Comparison of ENCODE assay signal across 8 cellular contexts in the genomic region with DNA sequence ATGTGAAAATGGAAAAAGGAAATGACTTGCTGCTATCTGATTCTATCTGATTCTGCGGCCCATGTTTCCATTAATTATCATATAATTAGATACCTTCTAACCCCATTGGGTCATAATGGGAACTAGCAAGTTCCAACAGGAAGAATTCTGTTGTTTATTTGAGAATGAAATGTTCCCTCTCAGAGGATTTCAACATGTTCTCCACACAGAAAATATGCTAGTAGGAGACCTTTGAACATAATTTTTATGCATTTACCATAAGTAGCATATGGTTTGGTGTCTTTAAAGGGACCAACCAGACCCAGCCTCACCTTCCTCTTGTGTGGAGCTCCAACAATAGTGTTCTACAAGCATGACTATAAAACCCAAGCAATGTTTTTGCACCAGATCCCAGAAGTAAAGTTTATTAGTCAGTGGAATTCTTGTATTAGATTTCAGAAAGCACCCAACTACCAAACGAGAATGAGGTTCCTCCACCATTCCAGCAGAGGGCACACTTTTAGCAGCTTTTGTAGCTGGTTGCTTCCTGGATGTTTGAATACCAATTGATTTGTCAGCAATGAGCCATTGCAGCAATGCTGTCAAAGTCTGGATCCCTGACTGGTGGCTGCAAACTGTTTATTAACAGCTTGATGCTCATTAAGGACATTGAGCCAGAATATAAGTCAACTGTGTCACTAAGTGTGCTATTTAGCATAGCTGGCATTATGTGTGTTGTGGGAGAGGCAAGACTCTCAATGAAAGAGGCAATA.
A peak's percentile ranks its signal among the peaks of the same experiment; 100 is the strongest.
DNase-seq lines count a peak whose midpoint lies in the region; ATAC-seq and TF ChIP-seq lines count a peak whose summit lies in the region.

No MANE protein-coding gene starts in this region.

- H3K27ac ChIP-seq in epithelial cell of prostate = no peak overlapping the region

- peak; percentile 67 for TF ChIP-seq CTCF in GM12874 (IDR thresholded peaks at IDR 0.05; ENCODE audit: insufficient read depth, low read depth, low read length)
- TF ChIP-seq CTCF in HFFc6 (IDR thresholded peaks at IDR 0.05) = peak; percentile 96
- peak; percentile 79 for TF ChIP-seq CTCF in osteocyte (IDR thresholded peaks at IDR 0.05)

- no peak for ATAC-seq in sciatic nerve

- intact Hi-C loops in sciatic nerve (cut with DNase I) = no loop called here

- H3K27me3 Mint-ChIP-seq in HFFc6 (ENCODE audit: insufficient read depth) (no peaks in the 10 kb centered on the region), osteocyte (ENCODE audit: unreplicated experiment) (no peaks in the 10 kb centered on the region)

- peaks cover 5% of the 10 kb centered on the region; the same call in 1 of the 2 replicates for H3K36me3 Mint-ChIP-seq in HFFc6 (ENCODE audit: low read depth)
- H3K36me3 Mint-ChIP-seq in osteocyte (ENCODE audit: unreplicated experiment) = no peaks in the 10 kb centered on the region

- H3K9me3 Mint-ChIP-seq in HFFc6 = no peaks in the 10 kb centered on the region
- no peaks in the 10 kb centered on the region for H3K9me3 Mint-ChIP-seq in osteocyte (ENCODE audit: unreplicated experiment)

- H3K27ac Mint-ChIP-seq in HFFc6 = peak overlapping the region; percentile 3; the same call in 1 of the 2 replicates
- H3K27ac Mint-ChIP-seq in osteocyte (ENCODE audit: unreplicated experiment) = no peak overlapping the region

- DNase-seq in AG08396 (ENCODE audit: low spot score) (peak; percentile 66), HFFc6 (peak; percentile 79), LoVo (ENCODE audit: low spot score) (peak; percentile 71), T1000 (lab: John Stamatoyannopoulos, UW) (peak; percentile 37), epithelial cell of prostate (ENCODE audit: low read depth, low spot score) (peak; percentile 37), osteocyte (ENCODE audit: extremely low spot score, unreplicated experiment) (no peak), sciatic nerve (ENCODE audit: low spot score) (no peak)

- H3K4me3 Mint-ChIP-seq in HFFc6 = no peak overlapping the region; the same call in 1 of the 2 replicates
- H3K4me3 Mint-ChIP-seq in osteocyte (ENCODE audit: unreplicated experiment) = no peak overlapping the region

- H3K4me1 Mint-ChIP-seq in HFFc6 (ENCODE audit: low read depth) (peaks cover 18% of the 10 kb centered on the region), osteocyte (ENCODE audit: unreplicated experiment) (peaks cover 11% of the 10 kb centered on the region)

Comparison
In these comparisons a context has a peak if more than half of its experiments do, and no peak if none do; other contexts are left out.
1. DNase-seq: peak in AG08396 (single experiment), HFFc6 (single experiment), LoVo (single experiment), T1000 (single experiment) and epithelial cell of prostate (single experiment); none in osteocyte (single experiment) and sciatic nerve (single experiment).
2. Peak in every context shown above with its lines, with median percentiles within 50 percentile points of each other: CTCF ChIP-seq.